Comparison of ENCODE assay signal across 11 cellular contexts in genomic region chr18:4107049-4107459, GRCh38.
A peak's percentile ranks its signal among the peaks of the same experiment; 100 is the strongest.
DNase-seq lines count a peak whose midpoint lies in the region; ATAC-seq and TF ChIP-seq lines count a peak whose summit lies in the region.
"Had no signal": no experiment of that assay in that cellular context is flagged by ENCODE, and none has a peak within 500 bp of the region (broad histone marks: within the 10 kb centered on the region; RNA-seq: fewer than 3 reads in every experiment).

No MANE protein-coding gene starts in this region.

- no peak overlapping the region for H2BK120ac ChIP-seq in mesenchymal stem cell (ENCODE audit: low read depth, low read length)

- H3K9me3 ChIP-seq in HUES6 (ENCODE audit: control insufficient read depth, insufficient read depth, low read depth, low read length) = no peaks in the 10 kb centered on the region
- H3K9me3 ChIP-seq in mesenchymal stem cell (ENCODE audit: control insufficient read depth, low read length) = no peaks in the 10 kb centered on the region
- no peaks in the 10 kb centered on the region for H3K9me3 ChIP-seq in suprapubic skin
- no peaks in the 10 kb centered on the region for H3K9me3 ChIP-seq in transverse colon

- H2AFZ ChIP-seq in mesenchymal stem cell (ENCODE audit: low read depth, low read length) = no peak overlapping the region

- no peak overlapping the region for H2AK5ac ChIP-seq in mesenchymal stem cell (ENCODE audit: low read length, severe bottlenecking)

- H3K14ac ChIP-seq in mesenchymal stem cell (ENCODE audit: low read length in 2 of 2) = no peak overlapping the region

- no peak overlapping the region for H4K8ac ChIP-seq in mesenchymal stem cell (ENCODE audit: low read length)

- H3K4ac ChIP-seq in mesenchymal stem cell (ENCODE audit: low read depth in 1 of 2, low read length in 2 of 2) = no peak overlapping the region

- no peak overlapping the region for H3K4me2 ChIP-seq in mesenchymal stem cell (ENCODE audit: low read length, poor library complexity, severe bottlenecking)

- H3K23ac ChIP-seq in mesenchymal stem cell (ENCODE audit: low read length in 2 of 2) = no peak overlapping the region

- no peak overlapping the region for H2BK15ac ChIP-seq in mesenchymal stem cell (ENCODE audit: low read depth, poor library complexity, severe bottlenecking)

- TF ChIP-seq POLR2A in suprapubic skin (IDR thresholded peaks at IDR 0.05) (no peak), transverse colon (IDR thresholded peaks at IDR 0.05) (no peak)

- H2BK5ac ChIP-seq in mesenchymal stem cell (ENCODE audit: low read depth, low read length, poor library complexity, severe bottlenecking) = no peak overlapping the region

- H3K27me3 ChIP-seq in HUES6 (ENCODE audit: control insufficient read depth, insufficient read depth, low read length) (no peaks in the 10 kb centered on the region), brain microvascular endothelial cell (replicated peaks) (no peaks in the 10 kb centered on the region), mesenchymal stem cell (ENCODE audit: control insufficient read depth in 1 of 2, insufficient read depth in 1 of 2, low read length in 2 of 2) (no peaks in the 10 kb centered on the region), suprapubic skin (no peaks in the 10 kb centered on the region), transverse colon (no peaks in the 10 kb centered on the region)

- DNase-seq in brain microvascular endothelial cell = no peak
- DNase-seq in mesenchymal stem cell = no peak
- no peak for DNase-seq in suprapubic skin (ENCODE audit: low spot score in 2 of 2)
- DNase-seq in stimulated activated naive CD4-positive, alpha-beta T cell (lab: John Stamatoyannopoulos, UW) = no peak
- no peak for DNase-seq in transverse colon
- DNase-seq: NCI-H2081 treated with DMSO at 0.1 percent for 48 hours had no signal

- H3K9ac ChIP-seq in HUES6 (ENCODE audit: low read length) (no peak overlapping the region), mesenchymal stem cell (ENCODE audit: low read length) (peak overlapping the region; percentile 81)

- no peaks in the 10 kb centered on the region for H3K36me3 ChIP-seq in HUES6 (ENCODE audit: control insufficient read depth, insufficient read depth, low read length)
- no peaks in the 10 kb centered on the region for H3K36me3 ChIP-seq in brain microvascular endothelial cell (replicated peaks)
- H3K36me3 ChIP-seq in mesenchymal stem cell (ENCODE audit: control insufficient read depth in 1 of 2, insufficient read depth in 2 of 2, low read depth in 1 of 2, low read length in 2 of 2) = no peaks in the 10 kb centered on the region
- H3K36me3 ChIP-seq in suprapubic skin = no peaks in the 10 kb centered on the region
- H3K36me3 ChIP-seq in transverse colon = no peaks in the 10 kb centered on the region

- H4K91ac ChIP-seq in mesenchymal stem cell (ENCODE audit: low read length) = no peak overlapping the region

- TF ChIP-seq EP300 in suprapubic skin (IDR thresholded peaks at IDR 0.05) (no peak), transverse colon (IDR thresholded peaks at IDR 0.05; ENCODE audit: low read depth) (no peak)

- H3K4me1 ChIP-seq in HUES6 (ENCODE audit: control insufficient read depth, insufficient read depth, low read length) (peaks cover 20% of the 10 kb centered on the region), mesenchymal stem cell (ENCODE audit: control insufficient read depth, insufficient read depth, low read depth, low read length) (no peaks in the 10 kb centered on the region), suprapubic skin (no peaks in the 10 kb centered on the region), transverse colon (no peaks in the 10 kb centered on the region)

- ATAC-seq in HG02938 (IDR thresholded peaks at IDR 0.05; ENCODE audit: unreplicated experiment) (no peak), HG02763 (IDR thresholded peaks at IDR 0.05; ENCODE audit: unreplicated experiment) (no peak)

- no peak overlapping the region for H3K4me3 ChIP-seq in HUES6 (ENCODE audit: low read depth, low read length)
- H3K4me3 ChIP-seq in brain microvascular endothelial cell (ENCODE audit: low read depth, low read length) = peak overlapping the region; percentile 16
- H3K4me3 ChIP-seq in mesenchymal stem cell (ENCODE audit: insufficient read depth in 1 of 2, low read depth in 1 of 2, low read length in 2 of 2) = peak overlapping the region in 1 of 2 experiments; percentile 73
- H3K4me3 ChIP-seq in suprapubic skin = peak overlapping the region; percentile 29
- peak overlapping the region in 1 of 4 donors; percentile 1 for H3K4me3 ChIP-seq in transverse colon
- H3K4me3 ChIP-seq: lung had no signal

- intact Hi-C loops in transverse colon (cut with DNase I; ENCODE audit: low total_unique reads) = no loop called here

- no peaks in the 10 kb centered on the region for H3K79me1 ChIP-seq in mesenchymal stem cell (replicated peaks; ENCODE audit: low read length, poor library complexity, severe bottlenecking)

- no peak overlapping the region for H2BK12ac ChIP-seq in mesenchymal stem cell (ENCODE audit: low read length in 2 of 2)

- TF ChIP-seq CTCF in brain microvascular endothelial cell (IDR thresholded peaks at IDR 0.05; ENCODE audit: low read depth, low read length, missing control alignments) = no peak
- TF ChIP-seq CTCF in suprapubic skin (IDR thresholded peaks at IDR 0.05) = no peak
- TF ChIP-seq CTCF in transverse colon (IDR thresholded peaks at IDR 0.05) = no peak

- 76% methylated on average over 11 of the region's 12 CpGs for WGBS in mesenchymal stem cell
- WGBS in suprapubic skin = 68% methylated on average over 12 of the region's 12 CpGs
- WGBS in transverse colon (ENCODE audit: low coverage in 1 of 2), 2 donors = 72 to 73% methylated on average over 12 of the region's 12 CpGs

- in situ Hi-C loops in brain microvascular endothelial cell (cut with HindIII; ENCODE audit: low pct_ligation_motif_present, low sequenced_read_pairs) = no loop called here
- in situ Hi-C loops in transverse colon (cut with MboI; ENCODE audit: low pct_ligation_motif_present in 1 of 4, low pct_unique_long_range_greater_than_20kb in 1 of 4, low sequenced_read_pairs in 3 of 4) = loop anchor here (10.0 to 25.0 kb wide), 2 partner anchors 948 to 955 kb away; no protein-coding TSS in a partner anchor

- H3K18ac ChIP-seq in mesenchymal stem cell (ENCODE audit: low read depth in 1 of 2, low read length in 2 of 2) = no peak overlapping the region

- H3K27ac ChIP-seq in HUES6 (ENCODE audit: low read depth, low read length) = peak overlapping the region; percentile 62
- no peak overlapping the region for H3K27ac ChIP-seq in brain microvascular endothelial cell
- H3K27ac ChIP-seq in mesenchymal stem cell (ENCODE audit: low read length, poor library complexity, severe bottlenecking) = no peak overlapping the region
- no peak overlapping the region for H3K27ac ChIP-seq in suprapubic skin
- H3K27ac ChIP-seq in transverse colon = no peak overlapping the region
- H3K27ac ChIP-seq: C4-2B had no signal
